Comparison of ENCODE assay signal across 5 cellular contexts in the genomic region with DNA sequence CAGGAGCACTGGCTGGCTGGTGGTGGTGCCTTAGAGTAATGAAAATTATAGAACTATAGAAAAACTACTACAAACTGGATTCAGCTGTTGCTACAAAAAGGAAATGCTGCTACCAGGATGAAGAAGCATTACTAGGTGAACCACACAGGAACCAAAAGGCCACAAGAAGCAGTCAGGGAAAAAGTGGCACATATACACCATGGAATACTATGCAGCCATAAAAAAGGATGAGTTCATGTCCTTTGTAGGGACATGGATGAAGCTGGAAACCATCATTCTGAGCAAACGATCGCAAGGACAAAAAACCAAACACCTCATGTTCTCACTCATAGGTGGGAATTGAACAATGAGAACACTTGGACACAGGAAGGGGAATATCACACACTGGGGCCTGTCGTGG. TPM values are rescaled to one million over a fixed set of nuclear protein-coding genes. Genes with fewer than 3 reads are reported as not detected.
"Had no signal": no experiment of that assay in that cellular context is flagged by ENCODE, and none has a peak within 500 bp of the region (broad histone marks: within the 10 kb centered on the region; RNA-seq: fewer than 3 reads in every experiment).

No MANE protein-coding gene starts in this region.

RNA-seq across cellular contexts. Expression of a gene that starts 5.5 kb away (rescaled TPM):
- total RNA-seq: left lobe of liver, left ventricle myocardium inferior, mesenteric fat pad, mucosa of gallbladder had no signal
- polyA plus RNA-seq: liver had no signal
